Comparison of ENCODE assay signal across 8 cellular contexts in genomic region chr7:100148559-100149328, GRCh38. TPM values are rescaled to one million over a fixed set of nuclear protein-coding genes. Genes with fewer than 3 reads are reported as not detected.
DNase-seq lines count a peak whose midpoint lies in the region; ATAC-seq, FAIRE-seq and TF ChIP-seq lines count a peak whose summit lies in the region.

LAMTOR4 (plus strand) TSS chr7:100148918; CDS start chr7:100148973, 55 bp downstream.

- FAIRE-seq in kidney (lab: Jason Lieb, UNC), result peak; percentile 98

- intact Hi-C loops in kidney (cut with DNase I), result no loop called here

- peaks cover 3 to 8% of the 10 kb centered on the region in 2 donors for H3K4me1 ChIP-seq in kidney (ENCODE audit: control insufficient read depth in 1 of 2, insufficient read depth in 1 of 2, low read depth in 1 of 2, low read length in 2 of 2)

- no peaks in the 10 kb centered on the region for H3K27me3 Mint-ChIP-seq in chondrocyte (ENCODE audit: low read depth)

- H3K36me3 Mint-ChIP-seq in chondrocyte (ENCODE audit: low read depth), result peaks cover 5% of the 10 kb centered on the region

- H3K4me3 Mint-ChIP-seq in chondrocyte (ENCODE audit: unreplicated experiment), result peak within 1 kb of the TSS; percentile 97

- peak within 1 kb of the TSS; percentile 94 for H3K27ac Mint-ChIP-seq in chondrocyte (ENCODE audit: unreplicated experiment)

- DNase-seq in Ammon's horn (ENCODE audit: low spot score) (peak; percentile 100), NCI-H510A treated with DMSO at 0.1 percent for 48 hours (lab: John Stamatoyannopoulos, UW) (peak; percentile 94), chondrocyte (ENCODE audit: low spot score) (peak; percentile 99), kidney (peak; percentile 100)
- DNase-seq in activated CD4-positive, alpha-beta T cell treated with anti-CD3 and anti-CD28 coated beads for 24 hours (ENCODE audit: low read depth in 2 of 2), result peak; percentile 92 to 94
- peak; percentile 99 for DNase-seq in stimulated activated CD4-positive, alpha-beta T cell treated with anti-CD3 and anti-CD28 coated beads, Interleukin-15, amount 100 ng/mL, for 24 hours

- peak; percentile 4 for TF ChIP-seq CTCF in chondrocyte (IDR thresholded peaks at IDR 0.05)
- TF ChIP-seq CTCF in kidney (IDR thresholded peaks at IDR 0.05; ENCODE audit: borderline replicate concordance, extremely low read depth, insufficient read depth), result no peak

- peaks cover 0 to 2% of the 10 kb centered on the region in 2 donors for H3K36me3 ChIP-seq in kidney (ENCODE audit: control insufficient read depth in 1 of 2, insufficient read depth in 2 of 2, low read length in 2 of 2)

- TF ChIP-seq POLR2A in GM19193 (IDR thresholded peaks at IDR 0.05; ENCODE audit: extremely low read depth, insufficient read depth, insufficient read length), result peak; percentile 92

- peak within 1 kb of the TSS; percentile 89 to 95 for H3K27ac ChIP-seq in kidney (ENCODE audit: low read depth in 2 of 2, low read length in 2 of 2)

- peak within 1 kb of the TSS; percentile 98 for H3K9ac ChIP-seq in kidney (ENCODE audit: low read length in 2 of 2)

- no peaks in the 10 kb centered on the region for H3K9me3 Mint-ChIP-seq in chondrocyte (ENCODE audit: low read depth)

- peaks cover 22% of the 10 kb centered on the region for H3K4me1 Mint-ChIP-seq in chondrocyte (ENCODE audit: low read depth)

- H3K4me3 ChIP-seq in kidney (ENCODE audit: low read length in 2 of 2), result peak within 1 kb of the TSS; percentile 94 to 98

- H3K9me3 ChIP-seq in kidney (ENCODE audit: control insufficient read depth in 1 of 2, low read length in 2 of 2), result no peaks in the 10 kb centered on the region

- ATAC-seq in HG03439 (IDR thresholded peaks at IDR 0.05; ENCODE audit: unreplicated experiment), result peak; percentile 99

RNA-seq across cellular contexts. Expression of gene LAMTOR4, which starts in this region (rescaled TPM):
- total RNA-seq in chondrocyte (73.2 to 89.4 TPM (median 75.7 TPM) in 3 replicates), kidney (122 TPM)
- polyA plus RNA-seq in kidney (ENCODE audit: insufficient read depth, low read depth, low replicate concordance), result 470 TPM

Comparison
In these comparisons a context has a peak if more than half of its experiments do, and no peak if none do; other contexts are left out.
1. Peak in every context shown above with its lines: DNase-seq, ATAC-seq, H3K4me3 ChIP-seq and H3K27ac ChIP-seq.